ENCODE assay signal across 21 cellular contexts in the genomic region with DNA sequence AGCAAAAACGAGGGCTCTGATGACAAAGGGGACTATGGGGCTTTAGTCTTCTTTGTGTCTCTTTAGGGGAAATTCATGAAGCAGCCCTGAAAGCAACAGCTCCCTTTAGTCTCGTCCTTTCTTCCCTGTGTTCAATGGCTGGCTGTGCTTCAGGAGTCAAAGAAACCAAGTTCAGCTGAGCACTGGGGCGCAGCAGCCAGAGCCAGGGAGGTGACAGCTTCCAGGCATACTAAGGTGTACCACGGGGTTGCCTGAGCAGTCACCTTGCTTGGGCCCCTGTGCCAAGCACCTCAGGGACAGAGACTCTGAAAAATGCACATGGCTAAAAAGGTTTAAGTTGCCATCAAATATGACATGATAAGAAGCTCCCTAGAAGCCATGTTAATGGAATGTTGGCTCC. TPM values are rescaled to one million over a fixed set of nuclear protein-coding genes. Genes with fewer than 3 reads are reported as not detected.
DNase-seq lines count a peak whose midpoint lies in the region; ATAC-seq and TF ChIP-seq lines count a peak whose summit lies in the region.
"Had no signal": no experiment of that assay in that cellular context is flagged by ENCODE, and none has a peak within 500 bp of the region (broad histone marks: within the 10 kb centered on the region; RNA-seq: fewer than 3 reads in every experiment).

No MANE protein-coding gene starts in this region.

- H3K27me3 Mint-ChIP-seq in stimulated activated naive CD8-positive, alpha-beta T cell treated with anti-CD3 and anti-CD28 coated beads, Interleukin-15, Interleukin-2, amounts not matched to agents 100 ng/mL and 50 ng/mL, for 24 hours: no peaks in the 10 kb centered on the region
- H3K27me3 Mint-ChIP-seq in activated naive CD8-positive, alpha-beta T cell: no peaks in the 10 kb centered on the region

- no peak overlapping the region for H3K4me3 Mint-ChIP-seq in stimulated activated naive CD8-positive, alpha-beta T cell treated with anti-CD3 and anti-CD28 coated beads, Interleukin-15, Interleukin-2, amounts not matched to agents 100 ng/mL and 50 ng/mL, for 24 hours
- H3K4me3 Mint-ChIP-seq in activated naive CD8-positive, alpha-beta T cell: peak overlapping the region; percentile 10

- H3K27ac ChIP-seq in lung (ENCODE audit: low read depth in 1 of 2, low read length in 1 of 2) (peak overlapping the region; percentile 26 to 37), hepatocyte (no peak overlapping the region)
- H3K27ac ChIP-seq: ascending aorta, coronary artery, right lobe of liver had no signal

- no peak overlapping the region for H2AFZ ChIP-seq in hepatocyte

- DNase-seq in stimulated activated naive CD8-positive, alpha-beta T cell treated with anti-CD3 and anti-CD28 coated beads, Interleukin-15, Interleukin-2, amounts not matched to agents 100 U/mL and 50 U/mL, for 24 hours: no peak
- DNase-seq in lung (ENCODE audit: low spot score) (no peak), epidermal melanocyte (ENCODE audit: insufficient read length, low spot score) (no peak), hepatocyte (ENCODE audit: low spot score) (no peak)
- DNase-seq: activated T-cell treated with anti-CD3 and anti-CD28 coated beads, Interleukin-2, amount 50 U/mL, for 48 hours; BE2C; DMS53; HCEC 1CT; NCI-H1436 treated with DMSO at 0.1 percent for 48 hours; NCI-H2227 treated with DMSO at 0.1 percent for 48 hours; nucleus accumbens; right lobe of liver; stimulated activated CD4-positive, alpha-beta T cell treated with anti-CD3 and anti-CD28 coated beads, Interleukin-1b, Interleukin-23, amount 100 ng/mL, for 48 hours; T-helper 9 cell; testis had no signal

- 72 to 84% methylated on average over 4 of the region's 4 CpGs for WGBS in lung, 2 donors
- 70% methylated on average over 4 of the region's 4 CpGs for WGBS in hepatocyte (ENCODE audit: low lambda C conversion rate, missing lambda C conversion rate)

- H3K4me1 ChIP-seq in lung (ENCODE audit: control insufficient read depth in 2 of 2, insufficient read depth in 2 of 2, low read length in 2 of 2) (peaks cover 11 to 31% of the 10 kb centered on the region in 2 donors), hepatocyte (ENCODE audit: insufficient read depth) (peaks cover 50% of the 10 kb centered on the region)
- H3K4me1 ChIP-seq: BE2C had no signal

- H3K36me3 ChIP-seq in lung (ENCODE audit: control insufficient read depth in 2 of 2, insufficient read depth in 2 of 2, low read length in 2 of 2): peaks cover 0 to 7% of the 10 kb centered on the region in 2 donors
- no peaks in the 10 kb centered on the region for H3K36me3 ChIP-seq in hepatocyte (replicated peaks; ENCODE audit: insufficient read depth, low read depth)
- H3K36me3 ChIP-seq: BE2C, right lobe of liver had no signal

- H3K79me2 ChIP-seq in hepatocyte: no peaks in the 10 kb centered on the region

- peaks cover 91% of the 10 kb centered on the region for H3K4me1 Mint-ChIP-seq in stimulated activated naive CD8-positive, alpha-beta T cell treated with anti-CD3 and anti-CD28 coated beads, Interleukin-15, Interleukin-2, amounts not matched to agents 100 ng/mL and 50 ng/mL, for 24 hours (ENCODE audit: low read depth)
- H3K4me1 Mint-ChIP-seq in activated naive CD8-positive, alpha-beta T cell (ENCODE audit: low read depth): peaks cover 89% of the 10 kb centered on the region

- no peak for ATAC-seq in stimulated activated naive CD8-positive, alpha-beta T cell treated with anti-CD3 and anti-CD28 coated beads, Interleukin-15, Interleukin-2, amounts not matched to agents 100 U/mL and 50 U/mL, for 24 hours
- no peak for ATAC-seq in lung (ENCODE audit: insufficient read depth, low FRiP score)
- ATAC-seq in GM18498 (IDR thresholded peaks at IDR 0.05; ENCODE audit: unreplicated experiment): no peak
- ATAC-seq: right lobe of liver had no signal

- no peaks in the 10 kb centered on the region for H3K36me3 Mint-ChIP-seq in stimulated activated naive CD8-positive, alpha-beta T cell treated with anti-CD3 and anti-CD28 coated beads, Interleukin-15, Interleukin-2, amounts not matched to agents 100 ng/mL and 50 ng/mL, for 24 hours (ENCODE audit: low read depth)
- no peaks in the 10 kb centered on the region for H3K36me3 Mint-ChIP-seq in activated naive CD8-positive, alpha-beta T cell

- TF ChIP-seq CTCF in lung (IDR thresholded peaks at IDR 0.05; ENCODE audit: control extremely low read depth, extremely low read depth) (no peak), hepatocyte (IDR thresholded peaks at IDR 0.05; ENCODE audit: poor library complexity) (no peak)

- H4K20me1 ChIP-seq in hepatocyte (ENCODE audit: insufficient read depth, poor library complexity, severe bottlenecking): no peaks in the 10 kb centered on the region

- no peaks in the 10 kb centered on the region for H3K9me3 Mint-ChIP-seq in stimulated activated naive CD8-positive, alpha-beta T cell treated with anti-CD3 and anti-CD28 coated beads, Interleukin-15, Interleukin-2, amounts not matched to agents 100 ng/mL and 50 ng/mL, for 24 hours
- H3K9me3 Mint-ChIP-seq in activated naive CD8-positive, alpha-beta T cell (ENCODE audit: low read depth): no peaks in the 10 kb centered on the region

- peak overlapping the region; percentile 57 for H3K27ac Mint-ChIP-seq in stimulated activated naive CD8-positive, alpha-beta T cell treated with anti-CD3 and anti-CD28 coated beads, Interleukin-15, Interleukin-2, amounts not matched to agents 100 ng/mL and 50 ng/mL, for 24 hours
- H3K27ac Mint-ChIP-seq in activated naive CD8-positive, alpha-beta T cell: peak overlapping the region; percentile 94

- no peak overlapping the region for H3K4me3 ChIP-seq in lung
- H3K4me3 ChIP-seq in hepatocyte: no peak overlapping the region
- H3K4me3 ChIP-seq: ascending aorta, coronary artery, esophagus muscularis mucosa, right lobe of liver, testis had no signal

- H3K9me3 ChIP-seq in lung (ENCODE audit: control insufficient read depth in 2 of 2, insufficient read depth in 1 of 2, low read length in 1 of 2) (no peaks in the 10 kb centered on the region), hepatocyte (ENCODE audit: low read depth) (no peaks in the 10 kb centered on the region)
- H3K9me3 ChIP-seq: ascending aorta, BE2C, esophagus muscularis mucosa, right lobe of liver, testis had no signal

- H3K9me2 ChIP-seq in hepatocyte (replicated peaks; ENCODE audit: insufficient read depth): no peaks in the 10 kb centered on the region

- H3K27me3 ChIP-seq in lung (ENCODE audit: control insufficient read depth, insufficient read depth) (no peaks in the 10 kb centered on the region), hepatocyte (no peaks in the 10 kb centered on the region)
- H3K27me3 ChIP-seq: ascending aorta, BE2C, esophagus muscularis mucosa, right lobe of liver, testis had no signal

- no peak overlapping the region for H3K4me2 ChIP-seq in hepatocyte

RNA-seq across cellular contexts. Expression of gene SREBF1, which starts 14.8 kb away (rescaled TPM):
- 100 to 1,000 TPM in 1 of 2 donors, 10 to 100 TPM in 1; 84.6 to 134 TPM for total RNA-seq in lung
- 10 to 100 TPM; 68.4 to 76.8 TPM for polyA plus RNA-seq in lung
- 47.0 and 57.1 TPM in 2 replicates for total RNA-seq in hepatocyte
- polyA plus RNA-seq in hepatocyte: 107 and 140 TPM in 2 replicates
